16 cellular contexts compared by ENCODE assay signal in the genomic region with DNA sequence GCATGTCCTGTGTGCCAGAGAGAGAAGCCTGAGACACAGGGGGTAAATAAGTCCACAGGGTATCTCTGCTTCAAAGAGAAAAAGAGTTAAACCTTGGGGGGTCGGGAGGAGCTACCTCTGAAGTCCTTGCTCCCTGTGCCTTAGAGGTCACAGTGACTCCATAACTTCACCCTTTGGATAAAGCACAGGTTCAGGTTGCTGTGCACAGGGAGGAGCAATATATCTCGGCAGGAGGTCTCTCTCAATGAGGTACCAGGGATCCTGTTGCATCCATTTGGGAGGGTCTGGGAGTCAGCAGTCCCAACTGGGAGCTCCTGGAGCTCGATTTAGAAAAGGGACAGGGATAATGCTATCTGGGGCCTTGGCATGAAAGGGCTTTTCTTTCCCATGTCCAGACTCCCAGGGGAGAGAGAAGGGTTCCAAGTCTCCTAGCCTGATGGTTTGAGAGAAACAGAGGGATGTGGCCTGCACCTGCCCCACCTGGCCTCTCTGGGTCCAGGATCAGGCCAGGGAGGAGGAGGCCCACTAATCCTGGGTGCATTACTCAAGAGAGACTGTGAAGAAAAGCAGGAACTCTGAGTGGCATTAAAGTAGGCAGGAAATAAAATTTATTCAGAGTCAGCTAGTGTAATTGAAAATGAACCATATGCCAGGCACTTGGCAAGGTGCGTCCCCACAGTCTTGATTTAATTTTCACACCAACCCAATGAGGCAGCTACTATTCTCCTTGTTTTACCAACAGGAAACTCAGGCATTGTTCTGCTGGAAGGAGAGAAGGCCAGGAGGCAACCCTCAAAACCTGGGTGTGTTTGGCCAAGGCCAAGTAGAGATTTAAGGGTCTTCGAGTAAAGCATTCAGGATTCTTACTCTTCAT. TPM values are rescaled to one million over a fixed set of nuclear protein-coding genes. Genes with fewer than 3 reads are reported as not detected.
DNase-seq lines count a peak whose midpoint lies in the region; ATAC-seq and TF ChIP-seq lines count a peak whose summit lies in the region.
"Had no signal": no experiment of that assay in that cellular context is flagged by ENCODE, and none has a peak within 500 bp of the region (broad histone marks: within the 10 kb centered on the region; RNA-seq: fewer than 3 reads in every experiment).

No MANE protein-coding gene starts in this region.

- peaks cover 93% of the 10 kb centered on the region for H3K4me1 Mint-ChIP-seq in brain
- H3K4me1 Mint-ChIP-seq: activated naive CD8-positive, alpha-beta T cell treated with anti-CD3 and anti-CD28 coated beads, Interleukin-2, amount 10 ng/mL, durations not matched to agents 7 days and 5 days had no signal

- peak overlapping the region; percentile 94 to 99 (median 97) for H3K27ac Mint-ChIP-seq in brain
- H3K27ac Mint-ChIP-seq: activated naive CD8-positive, alpha-beta T cell treated with anti-CD3 and anti-CD28 coated beads, Interleukin-2, amount 10 ng/mL, durations not matched to agents 7 days and 5 days; WTC11 had no signal

- no peak for TF ChIP-seq EP300 in transverse colon (IDR thresholded peaks at IDR 0.05; ENCODE audit: low read depth)

- H3K36me3 ChIP-seq in muscle layer of colon (ENCODE audit: insufficient read depth, low read length) (no peaks in the 10 kb centered on the region), transverse colon (no peaks in the 10 kb centered on the region)

- TF ChIP-seq CTCF in brain (conservative IDR thresholded peaks at IDR 0.05): no peak
- TF ChIP-seq CTCF in transverse colon (IDR thresholded peaks at IDR 0.05): no peak

- in situ Hi-C loops in transverse colon (cut with MboI; ENCODE audit: low pct_ligation_motif_present in 1 of 4, low pct_unique_long_range_greater_than_20kb in 1 of 4, low sequenced_read_pairs in 3 of 4): no loop called here

- no peak overlapping the region for H3K9ac ChIP-seq in muscle layer of colon (ENCODE audit: low read length)
- H3K9ac ChIP-seq: SK-N-SH had no signal

- H3K9me3 ChIP-seq in muscle layer of colon (ENCODE audit: low read length) (no peaks in the 10 kb centered on the region), transverse colon (no peaks in the 10 kb centered on the region)
- H3K9me3 ChIP-seq: SK-N-SH had no signal

- ATAC-seq in GM19395 (IDR thresholded peaks at IDR 0.05; ENCODE audit: unreplicated experiment): no peak
- ATAC-seq in HG03469 (IDR thresholded peaks at IDR 0.05; ENCODE audit: unreplicated experiment): no peak
- ATAC-seq: HepG2; naive thymus-derived CD4-positive, alpha-beta T cell; WTC11 had no signal

- H3K4me3 Mint-ChIP-seq in brain: peak overlapping the region in 4 of 5 experiments; percentile 45 to 75 (median 66)
- H3K4me3 Mint-ChIP-seq: activated naive CD8-positive, alpha-beta T cell treated with anti-CD3 and anti-CD28 coated beads, Interleukin-2, amount 10 ng/mL, durations not matched to agents 7 days and 5 days; naive thymus-derived CD4-positive, alpha-beta T cell; WTC11 had no signal

- H3K4me3 ChIP-seq in muscle layer of colon (ENCODE audit: low read depth in 1 of 2, low read length in 2 of 2) (peak overlapping the region in 1 of 2 donors; percentile 3), transverse colon (no peak overlapping the region)

- peak overlapping the region; percentile 84 for H3K27ac ChIP-seq in muscle layer of colon (ENCODE audit: low read depth, low read length)
- peak overlapping the region; percentile 86 to 91 (median 88) for H3K27ac ChIP-seq in transverse colon

- H3K9me3 Mint-ChIP-seq in brain: peaks cover 0 to 2% (median 0%) of the 10 kb centered on the region in 5 experiments
- H3K9me3 Mint-ChIP-seq: activated naive CD8-positive, alpha-beta T cell treated with anti-CD3 and anti-CD28 coated beads, Interleukin-2, amount 10 ng/mL, durations not matched to agents 7 days and 5 days; naive thymus-derived CD4-positive, alpha-beta T cell; WTC11 had no signal

- H3K4me1 ChIP-seq in muscle layer of colon (ENCODE audit: insufficient read depth, low read length) (peaks cover 84% of the 10 kb centered on the region), transverse colon (peaks cover 44 to 95% (median 58%) of the 10 kb centered on the region in 4 donors)

- H3K36me3 Mint-ChIP-seq in brain: no peaks in the 10 kb centered on the region
- H3K36me3 Mint-ChIP-seq: activated naive CD8-positive, alpha-beta T cell treated with anti-CD3 and anti-CD28 coated beads, Interleukin-2, amount 10 ng/mL, durations not matched to agents 7 days and 5 days; naive thymus-derived CD4-positive, alpha-beta T cell; WTC11 had no signal

- DNase-seq in NCI-H510A treated with DMSO at 0.1 percent for 48 hours (lab: John Stamatoyannopoulos, UW): peak; percentile 72
- DNase-seq in NCI-H510A (lab: John Stamatoyannopoulos, UW): no peak
- DNase-seq in transverse colon: no peak
- no peak for DNase-seq in stimulated activated naive CD4-positive, alpha-beta T cell treated with Interleukin-2 at 50 U/mL for 16 hours (lab: John Stamatoyannopoulos, UW)
- DNase-seq: activated naive CD8-positive, alpha-beta T cell treated with anti-CD3 and anti-CD28 coated beads, Interleukin-2, amount 10 ng/mL, durations not matched to agents 7 days and 5 days; cortex of kidney; DND-41; naive thymus-derived CD4-positive, alpha-beta T cell; NCI-H1105; SK-N-SH had no signal

- 64 to 72% methylated on average over 3 to 5 of the region's 5 CpGs for WGBS in transverse colon (ENCODE audit: low coverage in 1 of 2), 2 donors

- no peak for TF ChIP-seq POLR2A in transverse colon (IDR thresholded peaks at IDR 0.05)

- H3K27me3 Mint-ChIP-seq in brain: no peaks in the 10 kb centered on the region

- intact Hi-C loops in transverse colon (cut with DNase I; ENCODE audit: low total_unique reads): no loop called here

- H3K27me3 ChIP-seq in muscle layer of colon (ENCODE audit: control insufficient read depth in 1 of 2, insufficient read depth in 2 of 2, low read length in 2 of 2) (no peaks in the 10 kb centered on the region), transverse colon (no peaks in the 10 kb centered on the region)

RNA-seq across cellular contexts. Expression of gene CUEDC1, which starts 40.7 kb away (rescaled TPM):
- polyA plus RNA-seq in brain (ENCODE audit: insufficient read depth, low read depth, low replicate concordance): 97.8 TPM
- total RNA-seq in transverse colon: 10 to 100 TPM; 20.2 to 27.3 (median 24.6) TPM
- polyA plus RNA-seq: naive thymus-derived CD4-positive, alpha-beta T cell had no signal
